In the genomic region with DNA sequence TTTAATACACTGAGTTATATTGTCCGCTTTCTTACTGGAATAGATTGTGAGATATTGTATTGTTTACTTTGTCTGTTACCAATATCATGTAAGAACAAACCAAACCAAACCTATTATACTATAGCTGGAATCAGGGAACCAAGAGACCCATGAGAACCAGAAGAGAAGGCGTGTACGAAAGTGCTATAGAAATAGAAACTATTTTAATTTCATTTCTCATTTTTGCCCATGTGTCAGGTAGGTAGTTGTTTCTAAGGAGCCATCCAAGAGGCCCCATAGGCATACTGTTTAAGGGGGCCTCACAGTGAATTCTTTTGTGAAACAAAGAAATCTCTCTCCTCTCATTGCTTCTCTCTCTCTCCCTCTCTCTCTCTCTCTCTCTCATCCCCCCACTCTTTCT, we compare ENCODE assay signal across 15 cellular contexts.
DNase-seq lines count a peak whose midpoint lies in the region; ATAC-seq and TF ChIP-seq lines count a peak whose summit lies in the region.
"Had no signal": no experiment of that assay in that cellular context is flagged by ENCODE, and none has a peak within 500 bp of the region (broad histone marks: within the 10 kb centered on the region; RNA-seq: fewer than 3 reads in every experiment).

No MANE protein-coding gene starts in this region.

- no peak for TF ChIP-seq CTCF in nephron progenitor cell (IDR thresholded peaks at IDR 0.05)

- no peaks in the 10 kb centered on the region for H3K9me3 Mint-ChIP-seq in nephron progenitor cell
- H3K9me3 Mint-ChIP-seq in stimulated activated naive CD8-positive, alpha-beta T cell treated with anti-CD3 and anti-CD28 coated beads, Interleukin-15, amount 100 ng/mL, for 72 hours: no peaks in the 10 kb centered on the region
- H3K9me3 Mint-ChIP-seq: T-helper 2 cell treated with Interferon-gamma antibody and Interleukin-4, amounts not matched to agents 5 μg/mL and 100 μg/mL, for 36 hours had no signal

- peaks cover 3% of the 10 kb centered on the region for H3K27me3 Mint-ChIP-seq in nephron progenitor cell (ENCODE audit: low read depth, poor library complexity)
- no peaks in the 10 kb centered on the region for H3K27me3 Mint-ChIP-seq in stimulated activated naive CD8-positive, alpha-beta T cell treated with anti-CD3 and anti-CD28 coated beads, Interleukin-15, amount 100 ng/mL, for 72 hours

- peak; percentile 46 for ATAC-seq in GM18858 (IDR thresholded peaks at IDR 0.05; ENCODE audit: unreplicated experiment)
- peak; percentile 45 for ATAC-seq in GM21367 (IDR thresholded peaks at IDR 0.05; ENCODE audit: unreplicated experiment)
- peak; percentile 49 for ATAC-seq in HG02973 (IDR thresholded peaks at IDR 0.05; ENCODE audit: unreplicated experiment)
- ATAC-seq in stimulated activated naive CD8-positive, alpha-beta T cell treated with anti-CD3 and anti-CD28 coated beads, Interleukin-15, amount 100 ng/mL, for 72 hours: no peak
- no peak for ATAC-seq in GM19328 (IDR thresholded peaks at IDR 0.05; ENCODE audit: unreplicated experiment)
- ATAC-seq: HepG2, PC-3 had no signal

- H3K4me1 Mint-ChIP-seq in nephron progenitor cell: peaks cover 16% of the 10 kb centered on the region
- no peaks in the 10 kb centered on the region for H3K4me1 Mint-ChIP-seq in stimulated activated naive CD8-positive, alpha-beta T cell treated with anti-CD3 and anti-CD28 coated beads, Interleukin-15, amount 100 ng/mL, for 72 hours

- no peak overlapping the region for H3K4me3 Mint-ChIP-seq in nephron progenitor cell
- no peak overlapping the region for H3K4me3 Mint-ChIP-seq in stimulated activated naive CD8-positive, alpha-beta T cell treated with anti-CD3 and anti-CD28 coated beads, Interleukin-15, amount 100 ng/mL, for 72 hours
- H3K4me3 Mint-ChIP-seq: T-helper 2 cell treated with Interferon-gamma antibody and Interleukin-4, amounts not matched to agents 5 μg/mL and 100 μg/mL, for 36 hours had no signal

- DNase-seq in nephron progenitor cell (no peak), epidermal melanocyte (ENCODE audit: insufficient read length, low spot score) (no peak), NCI-H748 treated with DMSO at 0.1 percent for 48 hours (lab: John Stamatoyannopoulos, UW) (no peak)
- no peak for DNase-seq in stimulated activated naive CD8-positive, alpha-beta T cell treated with anti-CD3 and anti-CD28 coated beads, Interleukin-15, amount 100 ng/mL, for 72 hours
- DNase-seq: GDM1, KG1, NCI-H1417 treated with DMSO at 0.1 percent for 48 hours, NCI-H2029 treated with DMSO at 0.1 percent for 48 hours, PC-3 had no signal

- peak overlapping the region; percentile 75 for H3K27ac Mint-ChIP-seq in nephron progenitor cell
- no peak overlapping the region for H3K27ac Mint-ChIP-seq in stimulated activated naive CD8-positive, alpha-beta T cell treated with anti-CD3 and anti-CD28 coated beads, Interleukin-15, amount 100 ng/mL, for 72 hours
- H3K27ac Mint-ChIP-seq: T-helper 2 cell treated with Interferon-gamma antibody and Interleukin-4, amounts not matched to agents 5 μg/mL and 100 μg/mL, for 36 hours had no signal

- no peaks in the 10 kb centered on the region for H3K36me3 Mint-ChIP-seq in nephron progenitor cell (ENCODE audit: low read depth)

Comparison
In these comparisons a context has a peak if more than half of its experiments do, and no peak if none do; other contexts are left out.
1. ATAC-seq: peak in GM18858 (single experiment), GM21367 (single experiment) and HG02973 (single experiment); none in stimulated activated naive CD8-positive, alpha-beta T cell treated with anti-CD3 and anti-CD28 coated beads, Interleukin-15, amount 100 ng/mL, for 72 hours (single experiment) and GM19328 (single experiment).